Comparison of ENCODE assay signal across 7 cellular contexts in genomic region chr2:85578243-85579180, GRCh38. TPM values are rescaled to one million over a fixed set of nuclear protein-coding genes. Genes with fewer than 3 reads are reported as not detected.
DNase-seq lines count a peak whose midpoint lies in the region; ATAC-seq, FAIRE-seq and TF ChIP-seq lines count a peak whose summit lies in the region.

No MANE protein-coding gene starts in this region.

- ATAC-seq in HG03460 (IDR thresholded peaks at IDR 0.05; ENCODE audit: unreplicated experiment): peak; percentile 37
- ATAC-seq in activated CD8-positive, alpha-beta T cell treated with anti-CD3 and anti-CD28 coated beads, Interleukin-2, amount 10 ng/mL, durations not matched to agents 7 days and 5 days: peak; percentile 46
- peak; percentile 68 for ATAC-seq in left ventricle myocardium superior

- POLR2A ChIA-PET in activated CD8-positive, alpha-beta T cell treated with anti-CD3 and anti-CD28 coated beads, Interleukin-2, amount 10 ng/mL, durations not matched to agents 7 days and 5 days (lab: Charles Lee): interaction anchor here (0.6 to 3.3 kb wide), 10 partner anchors 9 to 251 kb away, joined by 3 to 26 read pairs (median 4); partner anchors contain the start of genes C2orf68, ELMOD3, GGCX and MAT2A

- TF ChIP-seq EP300 in sigmoid colon (IDR thresholded peaks at IDR 0.05): no peak

- intact Hi-C loops in left ventricle myocardium superior (cut with micrococcal nuclease): no loop called here
- intact Hi-C loops in sigmoid colon (cut with DNase I): no loop called here

- no peak for TF ChIP-seq CTCF in sigmoid colon (IDR thresholded peaks at IDR 0.05)

- H3K9me3 Mint-ChIP-seq in activated CD8-positive, alpha-beta T cell treated with anti-CD3 and anti-CD28 coated beads, Interleukin-2, amount 10 ng/mL, durations not matched to agents 7 days and 5 days (ENCODE audit: insufficient read depth): no peaks in the 10 kb centered on the region

- 27 to 30% methylated on average over 19 of the region's 19 CpGs for WGBS in sigmoid colon, 2 donors

- peaks cover 34% of the 10 kb centered on the region for H3K36me3 Mint-ChIP-seq in activated CD8-positive, alpha-beta T cell treated with anti-CD3 and anti-CD28 coated beads, Interleukin-2, amount 10 ng/mL, durations not matched to agents 7 days and 5 days (ENCODE audit: low read depth)

- H3K27me3 ChIP-seq in sigmoid colon: no peaks in the 10 kb centered on the region

- H3K4me3 ChIP-seq in sigmoid colon: peak overlapping the region in 3 of 4 donors; percentile 28 to 36 (median 29)

- no peak for DNase-seq in GM19239 (ENCODE audit: insufficient read length, low spot score)
- peak; percentile 46 for DNase-seq in activated CD8-positive, alpha-beta T cell treated with anti-CD3 and anti-CD28 coated beads, Interleukin-2, amount 10 ng/mL, durations not matched to agents 7 days and 5 days
- peak; percentile 74 for DNase-seq in left ventricle myocardium superior
- DNase-seq in sigmoid colon: peak; percentile 80
- no peak for DNase-seq in NCI-H2196 (lab: John Stamatoyannopoulos, UW; ENCODE audit: unreplicated experiment)
- DNase-seq in effector CD4-positive, alpha-beta T cell: no peak

- no peak for TF ChIP-seq POLR2A in sigmoid colon (IDR thresholded peaks at IDR 0.05)

- no peaks in the 10 kb centered on the region for H3K9me3 ChIP-seq in sigmoid colon

- no peaks in the 10 kb centered on the region for H3K36me3 ChIP-seq in sigmoid colon

- FAIRE-seq in GM19239 (lab: Jason Lieb, UNC): peak; percentile 70

- peak overlapping the region; percentile 50 to 71 (median 61) for H3K27ac ChIP-seq in sigmoid colon

- no peaks in the 10 kb centered on the region for H3K27me3 Mint-ChIP-seq in activated CD8-positive, alpha-beta T cell treated with anti-CD3 and anti-CD28 coated beads, Interleukin-2, amount 10 ng/mL, durations not matched to agents 7 days and 5 days (ENCODE audit: low read depth)

- CTCF ChIA-PET in activated CD8-positive, alpha-beta T cell treated with anti-CD3 and anti-CD28 coated beads, Interleukin-2, amount 10 ng/mL, durations not matched to agents 7 days and 5 days (lab: Charles Lee): interaction anchor here (0.8 to 1.8 kb wide), 6 partner anchors 9 to 607 kb away, joined by 3 to 6 read pairs (median 4); no protein-coding TSS in a partner anchor

- peak overlapping the region; percentile 85 for H3K27ac Mint-ChIP-seq in activated CD8-positive, alpha-beta T cell treated with anti-CD3 and anti-CD28 coated beads, Interleukin-2, amount 10 ng/mL, durations not matched to agents 7 days and 5 days

- peaks cover 0 to 6% (median 1%) of the 10 kb centered on the region in 4 donors for H3K4me1 ChIP-seq in sigmoid colon

- H3K4me3 Mint-ChIP-seq in activated CD8-positive, alpha-beta T cell treated with anti-CD3 and anti-CD28 coated beads, Interleukin-2, amount 10 ng/mL, durations not matched to agents 7 days and 5 days: peak overlapping the region; percentile 95

- H3K4me1 Mint-ChIP-seq in activated CD8-positive, alpha-beta T cell treated with anti-CD3 and anti-CD28 coated beads, Interleukin-2, amount 10 ng/mL, durations not matched to agents 7 days and 5 days (ENCODE audit: low read depth): peaks cover 44% of the 10 kb centered on the region

RNA-seq across cellular contexts. Expression of gene VAMP8, which starts 1.1 kb away (rescaled TPM):
- total RNA-seq in activated CD8-positive, alpha-beta T cell treated with anti-CD3 and anti-CD28 coated beads, Interleukin-2, amount 10 ng/mL, durations not matched to agents 7 days and 5 days: 100 to 1,000 TPM; 141 to 148 TPM
- total RNA-seq in left ventricle myocardium superior (17.1 TPM), sigmoid colon (10 to 100 TPM in 2 of 4 donors, 1 to 10 TPM in 2; 1.9 to 33.3 (median 13.2) TPM)
- polyA plus RNA-seq in sigmoid colon: 100 to 1,000 TPM; 441 to 941 (median 696) TPM

RNA-seq across cellular contexts. Expression of gene VAMP5, which starts 5.7 kb away (rescaled TPM):
- 10 to 100 TPM; 72.0 to 74.4 TPM for total RNA-seq in activated CD8-positive, alpha-beta T cell treated with anti-CD3 and anti-CD28 coated beads, Interleukin-2, amount 10 ng/mL, durations not matched to agents 7 days and 5 days
- 54.8 TPM for total RNA-seq in left ventricle myocardium superior
- 10 to 100 TPM; 51.2 to 97.5 (median 69.6) TPM for total RNA-seq in sigmoid colon
- 10 to 100 TPM; 51.8 to 93.7 (median 68.0) TPM for polyA plus RNA-seq in sigmoid colon

RNA-seq across cellular contexts. Expression of gene RNF181, which starts 17.0 kb away (rescaled TPM):
- 100 to 1,000 TPM in 1 of 2 experiments, 10 to 100 TPM in 1; 91.0 to 104 TPM for total RNA-seq in activated CD8-positive, alpha-beta T cell treated with anti-CD3 and anti-CD28 coated beads, Interleukin-2, amount 10 ng/mL, durations not matched to agents 7 days and 5 days
- total RNA-seq in left ventricle myocardium superior: 89.9 TPM
- 100 to 1,000 TPM; 124 to 175 (median 141) TPM for total RNA-seq in sigmoid colon
- 100 to 1,000 TPM; 165 to 190 (median 179) TPM for polyA plus RNA-seq in sigmoid colon

RNA-seq across cellular contexts. Expression of gene GGCX, which starts 17.2 kb away (rescaled TPM):
- 10 to 100 TPM; 18.9 to 20.0 TPM for total RNA-seq in activated CD8-positive, alpha-beta T cell treated with anti-CD3 and anti-CD28 coated beads, Interleukin-2, amount 10 ng/mL, durations not matched to agents 7 days and 5 days
- total RNA-seq in left ventricle myocardium superior (28.1 TPM), sigmoid colon (10 to 100 TPM; 14.9 to 25.3 (median 24.7) TPM)
- 10 to 100 TPM in 2 of 3 donors, 1 to 10 TPM in 1; 3.6 to 22.8 (median 11.1) TPM for polyA plus RNA-seq in sigmoid colon

RNA-seq across cellular contexts. Expression of gene TMEM150A, which starts 24.0 kb away (rescaled TPM):
- total RNA-seq in activated CD8-positive, alpha-beta T cell treated with anti-CD3 and anti-CD28 coated beads, Interleukin-2, amount 10 ng/mL, durations not matched to agents 7 days and 5 days: 1 to 10 TPM; 1.7 to 1.9 TPM
- total RNA-seq in left ventricle myocardium superior: 14.9 TPM
- 10 to 100 TPM; 18.4 to 29.9 (median 22.1) TPM for total RNA-seq in sigmoid colon
- 10 to 100 TPM in 2 of 3 donors, 1 to 10 TPM in 1; 7.4 to 12.0 (median 11.6) TPM for polyA plus RNA-seq in sigmoid colon

Comparison
In these comparisons a context has a peak if more than half of its experiments do, and no peak if none do; other contexts are left out.
1. DNase-seq: peak in activated CD8-positive, alpha-beta T cell treated with anti-CD3 and anti-CD28 coated beads, Interleukin-2, amount 10 ng/mL, durations not matched to agents 7 days and 5 days (single experiment), left ventricle myocardium superior (single experiment) and sigmoid colon (single experiment); none in GM19239 (single experiment), NCI-H2196 (single experiment) and effector CD4-positive, alpha-beta T cell (single experiment).
2. Peak in every context shown above with its lines, with median percentiles within 50 percentile points of each other: ATAC-seq.